Comparison of ENCODE assay signal across 11 cellular contexts in genomic region chr17:53061446-53061845, GRCh38.
"Had no signal": no experiment of that assay in that cellular context is flagged by ENCODE, and none has a peak within 500 bp of the region (broad histone marks: within the 10 kb centered on the region; RNA-seq: fewer than 3 reads in every experiment).

No MANE protein-coding gene starts in this region.

- DNase-seq: activated B cell treated with CpG ODN at 0.5 μM for 24 hours; activated CD4-positive, alpha-beta T cell treated with anti-CD3 and anti-CD28 coated beads, Interleukin-2, amount 10 ng/mL, durations not matched to agents 7 days and 5 days; activated CD8-positive, alpha-beta memory T cell treated with anti-CD3 and anti-CD28 coated beads, Interleukin-2, amount 50 U/mL, for 48 hours; activated gamma-delta T cell; activated T-cell treated with anti-CD3 and anti-CD28 coated beads, Interleukin-2, amount 50 U/mL, for 72 hours; amniotic stem cell; spleen; T-helper 17 cell had no signal

- ATAC-seq: activated naive CD4-positive, alpha-beta T cell treated with anti-CD3 and anti-CD28 coated beads, Interleukin-2, amount 50 U/mL, for 72 hours; activated T-cell treated with anti-CD3 and anti-CD28 coated beads, Interleukin-2, amount 50 U/mL, for 72 hours; sciatic nerve; T-helper 17 cell had no signal

- H3K9me3 ChIP-seq: suprapubic skin had no signal

- H3K27ac ChIP-seq: spleen, suprapubic skin had no signal

- H3K4me1 ChIP-seq: spleen, suprapubic skin had no signal

- H3K27me3 ChIP-seq: spleen, suprapubic skin had no signal

- H3K36me3 ChIP-seq: spleen, suprapubic skin had no signal

- H3K4me3 ChIP-seq: spleen, suprapubic skin had no signal
